8 cellular contexts compared by ENCODE assay signal in the genomic region with DNA sequence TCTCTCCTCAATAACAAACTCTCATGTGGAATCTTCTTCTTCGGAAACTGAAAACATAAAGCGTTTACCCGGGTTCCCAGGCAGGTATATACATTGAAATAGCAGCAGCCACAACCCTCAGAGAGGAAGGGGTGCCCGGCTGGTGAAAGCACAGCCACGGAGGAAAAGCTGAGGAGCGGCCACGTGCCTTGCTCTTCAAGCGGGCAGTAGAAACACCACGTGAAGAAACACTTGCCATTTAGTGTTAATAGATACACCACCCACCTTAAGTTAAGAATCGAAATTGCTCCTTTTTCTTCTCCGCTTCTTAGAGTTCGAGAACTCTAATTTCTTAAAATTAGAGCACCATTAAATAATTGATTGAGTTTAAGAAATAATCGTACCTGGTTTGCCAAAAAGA. TPM values are rescaled to one million over a fixed set of nuclear protein-coding genes. Genes with fewer than 3 reads are reported as not detected.
A peak's percentile ranks its signal among the peaks of the same experiment; 100 is the strongest.
DNase-seq lines count a peak whose midpoint lies in the region; ATAC-seq and TF ChIP-seq lines count a peak whose summit lies in the region.

No MANE protein-coding gene starts in this region.

- TF ChIP-seq POLR2A in transverse colon (IDR thresholded peaks at IDR 0.05), result no peak

- H3K27ac Mint-ChIP-seq in endodermal cell (no peak overlapping the region), naive B cell (peak overlapping the region in 1 of 6 donors; percentile 43)

- H3K4me3 Mint-ChIP-seq in activated T-cell treated with anti-CD3 and anti-CD28 coated beads, Interleukin-2, amount 50 U/mL, for 4 hours, result peak overlapping the region; percentile 30
- H3K4me3 Mint-ChIP-seq in endodermal cell (peak overlapping the region; percentile 47), naive B cell (peak overlapping the region in 5 of 8 donors; percentile 3 to 84 (median 48))

- H3K9me3 ChIP-seq in endodermal cell (ENCODE audit: control insufficient read depth, low read length) (no peaks in the 10 kb centered on the region), transverse colon (no peaks in the 10 kb centered on the region)

- H3K4me3 ChIP-seq in endodermal cell (ENCODE audit: low read length), result peak overlapping the region; percentile 8
- H3K4me3 ChIP-seq in transverse colon, result peak overlapping the region in 3 of 4 donors; percentile 7 to 35 (median 13)

- H3K27ac ChIP-seq in endodermal cell (ENCODE audit: low read depth, low read length) (no peak overlapping the region), transverse colon (peak overlapping the region; percentile 16 to 77 (median 43))

- no peak overlapping the region for H3K9ac ChIP-seq in endodermal cell (ENCODE audit: extremely low read depth, low read length, poor library complexity, severe bottlenecking)

- H3K27me3 ChIP-seq in endodermal cell (ENCODE audit: control insufficient read depth, insufficient read depth, low read length, poor library complexity, severe bottlenecking) (peaks cover 35% of the 10 kb centered on the region), transverse colon (peaks cover 43% of the 10 kb centered on the region)

- no peak for DNase-seq in activated T-cell treated with anti-CD3 and anti-CD28 coated beads, Interleukin-2, amount 50 U/mL, for 4 hours
- DNase-seq in activated T-cell treated with anti-CD3 and anti-CD28 coated beads, Interleukin-2, amount 50 U/mL, for 1 hour, result no peak
- no peak for DNase-seq in endodermal cell
- no peak for DNase-seq in naive B cell
- DNase-seq in transverse colon, result no peak
- no peak for DNase-seq in effector CD8-positive, alpha-beta T cell (lab: John Stamatoyannopoulos, UW)
- no peak for DNase-seq in D341Med (ENCODE audit: low spot score)
- no peak for DNase-seq in ACHN

- no peak for TF ChIP-seq EP300 in transverse colon (IDR thresholded peaks at IDR 0.05; ENCODE audit: low read depth)

- H3K36me3 Mint-ChIP-seq in activated T-cell treated with anti-CD3 and anti-CD28 coated beads, Interleukin-2, amount 50 U/mL, for 4 hours (ENCODE audit: insufficient read depth), result no peaks in the 10 kb centered on the region
- H3K36me3 Mint-ChIP-seq in endodermal cell (ENCODE audit: low read depth) (no peaks in the 10 kb centered on the region), naive B cell (peaks cover 0 to 9% of the 10 kb centered on the region in 2 donors)

- H3K27me3 Mint-ChIP-seq in activated T-cell treated with anti-CD3 and anti-CD28 coated beads, Interleukin-2, amount 50 U/mL, for 4 hours (ENCODE audit: low read depth), result peaks cover 62% of the 10 kb centered on the region
- peaks cover 61% of the 10 kb centered on the region for H3K27me3 Mint-ChIP-seq in endodermal cell (ENCODE audit: insufficient read depth)
- peaks cover 63 to 75% (median 70%) of the 10 kb centered on the region in 3 donors for H3K27me3 Mint-ChIP-seq in naive B cell

- intact Hi-C loops in transverse colon (cut with DNase I; ENCODE audit: low total_unique reads), result loop anchor here (5.0 kb wide), 1 partner anchor 576 kb away; no protein-coding TSS in a partner anchor

- H3K4me1 ChIP-seq in endodermal cell (ENCODE audit: control insufficient read depth, insufficient read depth, low read length), result peaks cover 3% of the 10 kb centered on the region
- H3K4me1 ChIP-seq in transverse colon, result peaks cover 0 to 6% (median 0%) of the 10 kb centered on the region in 4 donors

- H3K9me3 Mint-ChIP-seq in activated T-cell treated with anti-CD3 and anti-CD28 coated beads, Interleukin-2, amount 50 U/mL, for 4 hours, result no peaks in the 10 kb centered on the region
- H3K9me3 Mint-ChIP-seq in endodermal cell (no peaks in the 10 kb centered on the region), naive B cell (peaks cover 2 to 12% (median 4%) of the 10 kb centered on the region in 7 donors)

- 8 to 18% methylated on average over 4 to 13 of the region's 13 CpGs for WGBS in endodermal cell (ENCODE audit: insufficient coverage in 1 of 2, insufficient read length in 1 of 2), 2 experiments
- WGBS in transverse colon (ENCODE audit: low coverage in 1 of 2), 2 donors, result 7 to 21% methylated on average over 6 to 13 of the region's 13 CpGs

- in situ Hi-C loops in transverse colon (cut with MboI; ENCODE audit: low pct_ligation_motif_present in 1 of 4, low pct_unique_long_range_greater_than_20kb in 1 of 4, low sequenced_read_pairs in 3 of 4), result no loop called here
- in situ Hi-C loops in ACHN (cut with HindIII; ENCODE audit: low pct_ligation_motif_present, low pct_unique_long_range_greater_than_20kb, low sequenced_read_pairs), result no loop called here

- ATAC-seq in activated T-cell treated with anti-CD3 and anti-CD28 coated beads, Interleukin-2, amount 50 U/mL, for 4 hours, result no peak
- ATAC-seq in naive B cell (ENCODE audit: low read depth in 2 of 2), result no peak

- H3K36me3 ChIP-seq in endodermal cell (ENCODE audit: control insufficient read depth, insufficient read depth, low read length), result no peaks in the 10 kb centered on the region
- no peaks in the 10 kb centered on the region for H3K36me3 ChIP-seq in transverse colon

- TF ChIP-seq CTCF in endodermal cell (conservative IDR thresholded peaks at IDR 0.05) (no peak), transverse colon (IDR thresholded peaks at IDR 0.05) (no peak)

- H3K4me1 Mint-ChIP-seq in activated T-cell treated with anti-CD3 and anti-CD28 coated beads, Interleukin-2, amount 50 U/mL, for 4 hours (ENCODE audit: low read depth), result peaks cover 16% of the 10 kb centered on the region
- H3K4me1 Mint-ChIP-seq in endodermal cell (peaks cover 16% of the 10 kb centered on the region), naive B cell (peaks cover 6 to 29% (median 26%) of the 10 kb centered on the region in 3 donors)

RNA-seq across cellular contexts. Expression of a gene that starts 0.3 kb away (rescaled TPM):
- under 1 TPM in 2 of 3 donors, not detected in 1; 0.05 to 0.18 TPM for total RNA-seq in activated T-cell treated with anti-CD3 and anti-CD28 coated beads, Interleukin-2, amount 50 U/mL, for 4 hours
- total RNA-seq in endodermal cell, result under 1 TPM; 0.93 to 0.99 TPM
- polyA plus RNA-seq in endodermal cell (2013, experiment 1 of 2), result 4.7 TPM
- polyA plus RNA-seq in endodermal cell (2013, experiment 2 of 2), result 6.5 TPM
- under 1 TPM in 4 of 6 donors, not detected in 2; 0.05 to 0.13 (median 0.07) TPM for polyA plus RNA-seq in naive B cell (ENCODE audit: low read depth in 6 of 6)
- total RNA-seq in transverse colon, result 10 to 100 TPM; 11.5 to 25.5 (median 18.1) TPM

Comparison
In these comparisons a context has a peak if more than half of its experiments do, and no peak if none do; other contexts are left out.
1. RNA of a gene that starts 0.3 kb away (total RNA-seq): 11.5 to 25.5 TPM in transverse colon; 0.93 to 0.99 TPM in endodermal cell and 0.05 to 0.18 TPM in activated T-cell treated with anti-CD3 and anti-CD28 coated beads, Interleukin-2, amount 50 U/mL, for 4 hours; every median in the first group is over 4 times any median in the second.
2. Peak in every context shown above with its lines, with median percentiles within 50 percentile points of each other: H3K4me3 Mint-ChIP-seq.